Comparison of ENCODE assay signal across 8 cellular contexts in genomic region chr12:64625243-64626077, GRCh38. TPM values are rescaled to one million over a fixed set of nuclear protein-coding genes. Genes with fewer than 3 reads are reported as not detected.
DNase-seq lines count a peak whose midpoint lies in the region; ATAC-seq and TF ChIP-seq lines count a peak whose summit lies in the region.

No MANE protein-coding gene starts in this region.

- intact Hi-C loops in CD8-positive, alpha-beta T cell (cut with DNase I, micrococcal nuclease): loop anchor here in 1 of 2 experiments (2.0 kb wide), 1 partner anchor 15 kb away; the partner anchor contains the start of gene RASSF3
- intact Hi-C loops in dendritic cell treated with granulocyte-macrophage colony-stimulating factor and Interleukin-4, amounts not matched to agents 40 ng/mL and 50 ng/mL, for 4 days (cut with micrococcal nuclease): loop anchor here (2.0 kb wide), 1 partner anchor 15 kb away; the partner anchor contains the start of gene RASSF3

- no peaks in the 10 kb centered on the region for H3K27me3 ChIP-seq in CD8-positive, alpha-beta T cell (ENCODE audit: insufficient read depth, low read length)
- H3K27me3 ChIP-seq in subcutaneous abdominal adipose tissue (ENCODE audit: control insufficient read depth in 5 of 5, insufficient read depth in 4 of 5, low read length in 5 of 5): no peaks in the 10 kb centered on the region

- peaks cover 5% of the 10 kb centered on the region for H3K36me3 ChIP-seq in CD8-positive, alpha-beta T cell (ENCODE audit: insufficient read depth, low read length)
- no peaks in the 10 kb centered on the region for H3K36me3 ChIP-seq in subcutaneous abdominal adipose tissue (ENCODE audit: control insufficient read depth in 5 of 5, insufficient read depth in 5 of 5, low read length in 5 of 5)

- peaks cover 73% of the 10 kb centered on the region for H3K4me1 ChIP-seq in CD8-positive, alpha-beta T cell (ENCODE audit: insufficient read depth, low read length)
- peaks cover 4 to 42% (median 29%) of the 10 kb centered on the region in 5 donors for H3K4me1 ChIP-seq in subcutaneous abdominal adipose tissue (ENCODE audit: control insufficient read depth in 5 of 5, insufficient read depth in 5 of 5, low read length in 5 of 5)

- H3K36me3 Mint-ChIP-seq in CD8-positive, alpha-beta T cell: peaks cover 35% of the 10 kb centered on the region
- peaks cover 22% of the 10 kb centered on the region for H3K36me3 Mint-ChIP-seq in dendritic cell treated with granulocyte-macrophage colony-stimulating factor and Interleukin-4, amounts not matched to agents 40 ng/mL and 50 ng/mL, for 4 days (ENCODE audit: low read depth)

- peak overlapping the region; percentile 82 for H3K4me3 Mint-ChIP-seq in CD8-positive, alpha-beta T cell
- peak overlapping the region; percentile 72 for H3K4me3 Mint-ChIP-seq in dendritic cell treated with granulocyte-macrophage colony-stimulating factor and Interleukin-4, amounts not matched to agents 40 ng/mL and 50 ng/mL, for 4 days

- H3K9ac ChIP-seq in subcutaneous abdominal adipose tissue (ENCODE audit: low read length in 5 of 5): peak overlapping the region; percentile 42 to 77 (median 56)

- no peak for TF ChIP-seq CTCF in CD8-positive, alpha-beta T cell (IDR thresholded peaks at IDR 0.05)

- CTCF ChIA-PET in CD8-positive, alpha-beta T cell (lab: Charles Lee): interaction anchor here (1.2 to 1.6 kb wide), 3 partner anchors 13 to 44 kb away, joined by 3 to 4 read pairs (median 4); no protein-coding TSS in a partner anchor

- H3K9me3 ChIP-seq in CD8-positive, alpha-beta T cell (ENCODE audit: low read length): no peaks in the 10 kb centered on the region
- no peaks in the 10 kb centered on the region for H3K9me3 ChIP-seq in subcutaneous abdominal adipose tissue (ENCODE audit: control insufficient read depth in 5 of 5, low read length in 5 of 5)

- H3K4me1 Mint-ChIP-seq in CD8-positive, alpha-beta T cell (ENCODE audit: low read depth): peaks cover 80% of the 10 kb centered on the region
- peaks cover 54% of the 10 kb centered on the region for H3K4me1 Mint-ChIP-seq in dendritic cell treated with granulocyte-macrophage colony-stimulating factor and Interleukin-4, amounts not matched to agents 40 ng/mL and 50 ng/mL, for 4 days (ENCODE audit: low read depth)

- POLR2A ChIA-PET in CD8-positive, alpha-beta T cell (lab: Charles Lee): interaction anchor here (0.7 to 1.6 kb wide), 5 partner anchors 12 to 59 kb away, joined by 3 read pairs; partner anchors contain the start of gene RASSF3

- peak; percentile 58 for ATAC-seq in CD8-positive, alpha-beta T cell
- ATAC-seq in GM19452 (IDR thresholded peaks at IDR 0.05; ENCODE audit: unreplicated experiment) (peak; percentile 51), HG03521 (IDR thresholded peaks at IDR 0.05; ENCODE audit: unreplicated experiment) (peak; percentile 37)

- H3K27me3 Mint-ChIP-seq in CD8-positive, alpha-beta T cell (ENCODE audit: low read depth): no peaks in the 10 kb centered on the region
- H3K27me3 Mint-ChIP-seq in dendritic cell treated with granulocyte-macrophage colony-stimulating factor and Interleukin-4, amounts not matched to agents 40 ng/mL and 50 ng/mL, for 4 days: no peaks in the 10 kb centered on the region

- peak overlapping the region; percentile 19 for H3K4me3 ChIP-seq in CD8-positive, alpha-beta T cell (ENCODE audit: low read depth, low read length)
- peak overlapping the region; percentile 21 to 69 (median 47) for H3K4me3 ChIP-seq in subcutaneous abdominal adipose tissue (ENCODE audit: low read depth in 1 of 5, low read length in 5 of 5)

- H3K9me3 Mint-ChIP-seq in CD8-positive, alpha-beta T cell: no peaks in the 10 kb centered on the region
- H3K9me3 Mint-ChIP-seq in dendritic cell treated with granulocyte-macrophage colony-stimulating factor and Interleukin-4, amounts not matched to agents 40 ng/mL and 50 ng/mL, for 4 days: no peaks in the 10 kb centered on the region

- no peak overlapping the region for H3K27ac ChIP-seq in CD8-positive, alpha-beta T cell (ENCODE audit: low read depth, low read length)
- H3K27ac ChIP-seq in subcutaneous abdominal adipose tissue (ENCODE audit: low read depth, low read length): peak overlapping the region; percentile 92

- peak in 3 of 7 experiments; percentile 22 to 47 (median 27) for DNase-seq in CD8-positive, alpha-beta T cell
- DNase-seq in T1000 (lab: John Stamatoyannopoulos, UW) (peak; percentile 64), lung microvascular endothelial cell (ENCODE audit: low read depth in 2 of 2) (peak; percentile 61 to 99), NCI-H1092 treated with DMSO at 0.1 percent for 48 hours (lab: John Stamatoyannopoulos, UW) (no peak)

- peak overlapping the region; percentile 84 for H3K27ac Mint-ChIP-seq in CD8-positive, alpha-beta T cell
- H3K27ac Mint-ChIP-seq in dendritic cell treated with granulocyte-macrophage colony-stimulating factor and Interleukin-4, amounts not matched to agents 40 ng/mL and 50 ng/mL, for 4 days: peak overlapping the region; percentile 93

RNA-seq across cellular contexts. Expression of gene RASSF3, which starts 15.2 kb away (rescaled TPM):
- 100 to 1,000 TPM; 109 to 118 TPM for total RNA-seq in CD8-positive, alpha-beta T cell
- total RNA-seq in lung microvascular endothelial cell: 16.3 and 17.7 TPM in 2 replicates
